6 cellular contexts compared by ENCODE assay signal in genomic region chr20:26260925-26261324, GRCh38.
DNase-seq lines count a peak whose midpoint lies in the region; ATAC-seq and TF ChIP-seq lines count a peak whose summit lies in the region.
"Not testable (repeated sequence)": the region's sequence is repeated elsewhere in the genome, so short reads cannot be mapped to it uniquely, and the experiment has no call there.

No MANE protein-coding gene starts in this region.

- H3K9me3 Mint-ChIP-seq in activated naive CD8-positive, alpha-beta T cell treated with anti-CD3 and anti-CD28 coated beads, Interleukin-2, amount 10 ng/mL, durations not matched to agents 7 days and 5 days = not testable (repeated sequence)

- H4K20me1 ChIP-seq in DND-41 (ENCODE audit: insufficient read depth, low read length) = not testable (repeated sequence)

- not testable (repeated sequence) for H3K4me3 ChIP-seq in DND-41 (ENCODE audit: low read depth in 1 of 2, low read length in 2 of 2)

- H3K4me1 ChIP-seq in DND-41 (ENCODE audit: insufficient read depth, low read length) = not testable (repeated sequence)

- not testable (repeated sequence) for H3K9ac ChIP-seq in DND-41 (ENCODE audit: low read depth, low read length)

- H3K79me2 ChIP-seq in DND-41 (ENCODE audit: insufficient read depth, low read length) = not testable (repeated sequence)

- H3K27ac Mint-ChIP-seq in activated naive CD8-positive, alpha-beta T cell treated with anti-CD3 and anti-CD28 coated beads, Interleukin-2, amount 10 ng/mL, durations not matched to agents 7 days and 5 days = not testable (repeated sequence)

- H3K27ac ChIP-seq in DND-41 (ENCODE audit: low read length) = not testable (repeated sequence)

- H2AFZ ChIP-seq in DND-41 (ENCODE audit: low read depth, low read length) = not testable (repeated sequence)

- peak overlapping the region; percentile 28 for H3K4me3 Mint-ChIP-seq in activated naive CD8-positive, alpha-beta T cell treated with anti-CD3 and anti-CD28 coated beads, Interleukin-2, amount 10 ng/mL, durations not matched to agents 7 days and 5 days

- not testable (repeated sequence) for H3K36me3 ChIP-seq in DND-41 (ENCODE audit: insufficient read depth, low read length)

- POLR2A ChIA-PET in activated naive CD8-positive, alpha-beta T cell treated with anti-CD3 and anti-CD28 coated beads, Interleukin-2, amount 10 ng/mL, durations not matched to agents 7 days and 5 days (lab: Charles Lee) = not testable (repeated sequence)

- not testable (repeated sequence) for TF ChIP-seq CTCF in DND-41 (IDR thresholded peaks at IDR 0.05; ENCODE audit: borderline replicate concordance, extremely low read depth, low read length, poor library complexity, severe bottlenecking)

- not testable (repeated sequence) for H3K27me3 Mint-ChIP-seq in activated naive CD8-positive, alpha-beta T cell treated with anti-CD3 and anti-CD28 coated beads, Interleukin-2, amount 10 ng/mL, durations not matched to agents 7 days and 5 days

- DNase-seq in DND-41; activated naive CD8-positive, alpha-beta T cell treated with anti-CD3 and anti-CD28 coated beads, Interleukin-2, amount 10 ng/mL, durations not matched to agents 7 days and 5 days: not testable (repeated sequence)
- DNase-seq in HCEC 1CT (peak; percentile 30), LHCN-M2 (ENCODE audit: low read depth) (peak; percentile 24), MV-4-11 (lab: John Stamatoyannopoulos, UW) (peak; percentile 1), RPMI7951 (ENCODE audit: low read depth) (peak; percentile 31)

- peak; percentile 62; the same call in 2 of the 3 replicates for ATAC-seq in DND-41 (ENCODE audit: insufficient read depth, low read depth)
- ATAC-seq in activated naive CD8-positive, alpha-beta T cell treated with anti-CD3 and anti-CD28 coated beads, Interleukin-2, amount 10 ng/mL, durations not matched to agents 7 days and 5 days (ENCODE audit: low read depth) = not testable (repeated sequence)

- not testable (repeated sequence) for H3K4me2 ChIP-seq in DND-41 (ENCODE audit: insufficient read depth, low read length)

- not testable (repeated sequence) for H3K9me3 ChIP-seq in DND-41 (ENCODE audit: insufficient read depth, low read length, severe bottlenecking)

- not testable (repeated sequence) for H3K36me3 Mint-ChIP-seq in activated naive CD8-positive, alpha-beta T cell treated with anti-CD3 and anti-CD28 coated beads, Interleukin-2, amount 10 ng/mL, durations not matched to agents 7 days and 5 days

- not testable (repeated sequence) for H3K4me1 Mint-ChIP-seq in activated naive CD8-positive, alpha-beta T cell treated with anti-CD3 and anti-CD28 coated beads, Interleukin-2, amount 10 ng/mL, durations not matched to agents 7 days and 5 days

- H3K27me3 ChIP-seq in DND-41 (ENCODE audit: insufficient read depth, low read length, poor library complexity) = not testable (repeated sequence)
